ENCODE assay signal across 1 cellular context in the genomic region with DNA sequence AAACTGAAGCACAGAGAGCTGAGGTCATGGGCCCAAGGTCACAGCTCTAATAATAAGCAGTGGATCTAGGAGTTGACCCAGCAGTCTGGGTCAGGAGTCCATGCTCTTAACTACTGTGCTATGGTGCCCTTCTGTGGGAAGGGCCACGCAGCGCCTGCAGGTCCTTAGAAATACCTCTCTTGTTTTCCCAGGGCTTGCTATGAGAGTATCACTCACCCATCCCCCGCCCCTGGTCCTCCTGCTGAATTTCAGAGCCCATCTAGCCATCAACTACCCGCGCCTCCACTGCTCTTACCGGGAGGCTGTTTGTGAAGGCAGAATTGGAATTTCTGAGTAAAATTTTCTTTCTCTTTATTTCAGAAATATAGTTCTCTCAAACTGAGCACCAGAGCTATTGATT.
TF ChIP-seq lines count a peak whose summit lies in the region.

No MANE protein-coding gene starts in this region.

TF ChIP-seq in H1, 55 proteins besides CTCF, POLR2A, EP300 and RAD21:
- TF ChIP-seq PHF8 (conservative IDR thresholded peaks at IDR 0.05; ENCODE audit: low read depth, low read length) (no peak), TBP (IDR thresholded peaks at IDR 0.05; ENCODE audit: low read depth, low read length) (no peak), SP2 (IDR thresholded peaks at IDR 0.05; ENCODE audit: low read length) (peak; percentile 66; the same call in 1 of the 2 replicates), POU5F1 (IDR thresholded peaks at IDR 0.05; ENCODE audit: low read depth, low read length) (no peak), ASH2L (IDR thresholded peaks at IDR 0.05; ENCODE audit: low read length) (peak; percentile 77), RBBP5 (IDR thresholded peaks at IDR 0.05; ENCODE audit: borderline replicate concordance, low read depth, low read length) (peak; percentile 40; the same call in 1 of the 2 replicates)
